ENCODE assay signal across 1 cellular context in genomic region chr2:230949966-230950832, GRCh38.
TF ChIP-seq lines count a peak whose summit lies in the region.

No MANE protein-coding gene starts in this region.

TF ChIP-seq in GM12878, 131 proteins besides CTCF, POLR2A, EP300 and RAD21 (continued from another document):
- peak; percentile 23; the same call in 1 of the 2 replicates for TF ChIP-seq PKNOX1 (IDR thresholded peaks at IDR 0.05)
- peak; percentile 93 to 98 for TF ChIP-seq BHLHE40 (IDR thresholded peaks at IDR 0.05; ENCODE audit: borderline replicate concordance in 1 of 2, low read depth in 2 of 2, low read length in 1 of 2)
- TF ChIP-seq HSF1 (IDR thresholded peaks at IDR 0.05; ENCODE audit: low read depth, low read length), result no peak
- TF ChIP-seq NBN (IDR thresholded peaks at IDR 0.05), result peak; percentile 73; the same call in 1 of the 2 replicates
- TF ChIP-seq JUND (IDR thresholded peaks at IDR 0.05; ENCODE audit: low read depth, low read length), result 0 out of 2 replicates have a peak, but pooled peaks have one; percentile 21
- peak; percentile 75; the same call in 1 of the 2 replicates for TF ChIP-seq MTA2 (IDR thresholded peaks at IDR 0.05; ENCODE audit: low read depth)
- TF ChIP-seq POU2F2 (IDR thresholded peaks at IDR 0.05; ENCODE audit: borderline replicate concordance, low read depth, low read length), result peak; percentile 4; the same call in 1 of the 3 replicates
- TF ChIP-seq CREM (IDR thresholded peaks at IDR 0.05; ENCODE audit: low read depth), result peak; percentile 87; the same call in 1 of the 2 replicates
- 0 out of 4 replicates have a peak, but pooled peaks of 1 of the 2 experiments have one; percentile 14 for TF ChIP-seq SRF (IDR thresholded peaks at IDR 0.05; ENCODE audit: low read depth in 2 of 2, low read length in 2 of 2)
- TF ChIP-seq ZBTB33 (IDR thresholded peaks at IDR 0.05), result no peak
- peak; percentile 69; the same call in 1 of the 2 replicates for TF ChIP-seq TCF3 (IDR thresholded peaks at IDR 0.05; ENCODE audit: borderline replicate concordance, insufficient read depth, low read depth, low read length)
- peak; percentile 52 for TF ChIP-seq TAF1 (IDR thresholded peaks at IDR 0.05; ENCODE audit: borderline replicate concordance, low read depth, low read length)
- peak; percentile 82 for TF ChIP-seq TBL1XR1 (IDR thresholded peaks at IDR 0.05; ENCODE audit: low read depth, low read length)
- no peak for TF ChIP-seq STAT1 (conservative IDR thresholded peaks at IDR 0.05)
- TF ChIP-seq SP1 (IDR thresholded peaks at IDR 0.05; ENCODE audit: low read depth, low read length), result peak; percentile 61
- TF ChIP-seq SPI1 (IDR thresholded peaks at IDR 0.05; ENCODE audit: borderline replicate concordance, insufficient read depth, low read depth, low read length), result 0 out of 2 replicates have a peak, but pooled peaks have one; percentile 7
- TF ChIP-seq EED (IDR thresholded peaks at IDR 0.05; ENCODE audit: low read depth), result peak; percentile 84
- peak; percentile 96 for TF ChIP-seq MEF2A (IDR thresholded peaks at IDR 0.05; ENCODE audit: insufficient read depth, low read depth, low read length)
- TF ChIP-seq EGR1 (IDR thresholded peaks at IDR 0.05; ENCODE audit: borderline replicate concordance in 1 of 2, low read depth in 2 of 2, low read length in 2 of 2), result peak in 1 of 2 experiments; percentile 66; a peak in 1 of 3 replicates
- TF ChIP-seq GATAD2B (conservative IDR thresholded peaks at IDR 0.05; ENCODE audit: low read depth), result 0 out of 2 replicates have a peak, but pooled peaks have one; percentile 62
- TF ChIP-seq CBX3 (IDR thresholded peaks at IDR 0.05; ENCODE audit: borderline replicate concordance, low read depth), result no peak
